ENCODE assay signal across 8 cellular contexts in the genomic region with DNA sequence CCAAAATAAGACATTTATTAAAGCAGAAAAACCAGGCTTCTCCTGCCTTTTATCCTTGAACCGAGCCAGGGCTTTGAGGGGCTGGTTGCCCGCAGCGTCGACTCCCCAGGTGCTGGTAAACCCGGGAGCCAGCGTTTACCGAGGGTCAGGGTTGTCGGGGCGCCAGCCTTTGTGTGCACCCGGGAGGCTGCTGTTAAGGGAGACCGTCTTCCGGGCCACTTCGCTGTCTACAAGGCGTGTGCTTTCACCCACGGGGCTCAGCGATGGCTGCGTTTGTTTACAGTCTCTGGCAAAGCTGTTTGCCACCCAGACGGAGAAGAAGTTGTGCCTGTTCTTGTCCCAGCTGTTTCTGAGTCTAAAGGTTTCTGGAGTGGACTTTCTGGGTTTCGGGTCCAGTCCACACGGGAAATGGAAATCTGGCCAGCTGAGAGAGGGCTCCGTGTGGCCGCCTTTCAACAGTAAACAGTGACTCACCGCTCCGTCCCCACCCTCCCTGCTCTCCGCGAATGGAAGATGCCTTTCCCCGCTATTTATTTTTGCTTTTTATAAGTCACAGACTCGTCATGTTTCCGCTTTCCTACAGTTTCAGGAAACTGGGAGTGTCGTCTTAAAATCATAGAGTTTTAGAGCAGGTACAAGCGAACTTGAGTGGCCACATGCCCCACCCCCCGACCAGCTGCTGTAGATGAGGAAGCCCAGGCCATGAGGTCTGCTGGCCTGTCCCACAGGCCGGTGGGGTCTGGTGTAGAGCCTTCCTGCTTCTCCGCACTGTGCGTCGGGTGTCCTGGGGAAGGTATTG. TPM values are rescaled to one million over a fixed set of nuclear protein-coding genes. Genes with fewer than 3 reads are reported as not detected.
DNase-seq lines count a peak whose midpoint lies in the region; FAIRE-seq and TF ChIP-seq lines count a peak whose summit lies in the region.

No MANE protein-coding gene starts in this region.

- H3K36me3 ChIP-seq in trophoblast cell (ENCODE audit: control insufficient read depth in 1 of 2, insufficient read depth in 2 of 2, low read length in 2 of 2), result peaks cover 0 to 3% of the 10 kb centered on the region in 2 experiments
- no peaks in the 10 kb centered on the region for H3K36me3 ChIP-seq in urinary bladder (ENCODE audit: insufficient read depth)

- no peaks in the 10 kb centered on the region for H3K9me3 Mint-ChIP-seq in activated naive CD4-positive, alpha-beta T cell treated with anti-CD3 and anti-CD28 coated beads, Interleukin-2, amount 10 ng/mL, durations not matched to agents 7 days and 5 days

- peak overlapping the region; percentile 24 for H2BK5ac ChIP-seq in trophoblast cell (ENCODE audit: low read depth, low read length, poor library complexity)

- CTCF ChIA-PET in activated naive CD4-positive, alpha-beta T cell treated with anti-CD3 and anti-CD28 coated beads, Interleukin-2, amount 10 ng/mL, durations not matched to agents 7 days and 5 days (lab: Charles Lee), result interaction anchor here (1.1 to 1.3 kb wide), 3 partner anchors 27 to 339 kb away, joined by 3 to 4 read pairs (median 4); no protein-coding TSS in a partner anchor

- peak overlapping the region; percentile 49 for H3K4ac ChIP-seq in trophoblast cell (ENCODE audit: low read depth, low read length)

- DNase-seq in GM12892 (ENCODE audit: insufficient read length) (no peak), RCC 7860 (ENCODE audit: low spot score) (peak; percentile 76), glomerular visceral epithelial cell (ENCODE audit: extremely low spot score) (peak; percentile 76), trophoblast cell (peak; percentile 66 to 70), NCI-H187 treated with DMSO at 0.1 percent for 48 hours (lab: John Stamatoyannopoulos, UW) (no peak), SK-N-DZ (ENCODE audit: low spot score) (no peak)
- peak; percentile 76 for DNase-seq in activated naive CD4-positive, alpha-beta T cell treated with anti-CD3 and anti-CD28 coated beads, Interleukin-2, amount 10 ng/mL, durations not matched to agents 7 days and 5 days

- H3K27me3 ChIP-seq in trophoblast cell (ENCODE audit: insufficient read depth, low read length), result no peaks in the 10 kb centered on the region

- H4K8ac ChIP-seq in trophoblast cell (ENCODE audit: low read depth, low read length), result peak overlapping the region; percentile 40

- H3K27me3 Mint-ChIP-seq in activated naive CD4-positive, alpha-beta T cell treated with anti-CD3 and anti-CD28 coated beads, Interleukin-2, amount 10 ng/mL, durations not matched to agents 7 days and 5 days, result peaks cover 17% of the 10 kb centered on the region

- WGBS in trophoblast cell (ENCODE audit: extremely low coverage, insufficient coverage, insufficient read length), result no CpG with 5 or more reads among the region's 36 CpGs
- WGBS in urinary bladder, result 3% methylated on average over 36 of the region's 36 CpGs

- H4K91ac ChIP-seq in trophoblast cell (ENCODE audit: low read depth, low read length), result peak overlapping the region; percentile 80

- H3K4me1 ChIP-seq in trophoblast cell (ENCODE audit: control insufficient read depth in 1 of 2, insufficient read depth in 2 of 2, low read length in 2 of 2), result peaks cover 49 to 58% of the 10 kb centered on the region in 2 experiments
- H3K4me1 ChIP-seq in urinary bladder (ENCODE audit: insufficient read depth), result peaks cover 4% of the 10 kb centered on the region

- H3K79me1 ChIP-seq in trophoblast cell (ENCODE audit: low read length), result peaks cover 38% of the 10 kb centered on the region

- peak; percentile 42 for FAIRE-seq in GM12892 (lab: Jason Lieb, UNC)
- FAIRE-seq in RCC 7860 (lab: Jason Lieb, UNC), result peak; percentile 82

- H3K27ac ChIP-seq in trophoblast cell (ENCODE audit: low read depth, low read length) (peak overlapping the region; percentile 83), urinary bladder (ENCODE audit: low read depth) (peak overlapping the region; percentile 92)

- H2AFZ ChIP-seq in trophoblast cell (ENCODE audit: insufficient read depth, low read length, poor library complexity), result no peak overlapping the region

- no peak overlapping the region for H3K4me3 ChIP-seq in trophoblast cell (ENCODE audit: low read depth, low read length)
- peak overlapping the region; percentile 96 for H3K4me3 ChIP-seq in urinary bladder (ENCODE audit: low read depth, low read length)

- H3K14ac ChIP-seq in trophoblast cell (ENCODE audit: low read length), result peak overlapping the region; percentile 22

- peak overlapping the region; percentile 89 for H3K4me3 Mint-ChIP-seq in activated naive CD4-positive, alpha-beta T cell treated with anti-CD3 and anti-CD28 coated beads, Interleukin-2, amount 10 ng/mL, durations not matched to agents 7 days and 5 days

- peaks cover 26% of the 10 kb centered on the region for H3K79me2 ChIP-seq in trophoblast cell (ENCODE audit: control insufficient read depth, insufficient read depth, low read length, poor library complexity)

- H2AK5ac ChIP-seq in trophoblast cell (ENCODE audit: low read length), result peak overlapping the region; percentile 31

- H3K9me3 ChIP-seq in trophoblast cell (ENCODE audit: insufficient read depth, low read depth, low read length), result no peaks in the 10 kb centered on the region

- peak overlapping the region; percentile 39 for H2BK12ac ChIP-seq in trophoblast cell (ENCODE audit: low read length)

- peak overlapping the region; percentile 12 for H2BK120ac ChIP-seq in trophoblast cell (ENCODE audit: insufficient read depth, low read length, poor library complexity)

- TF ChIP-seq POLR2A in GM12892 (IDR thresholded peaks at IDR 0.05; ENCODE audit: low read depth, low read length), result no peak

- H3K4me1 Mint-ChIP-seq in activated naive CD4-positive, alpha-beta T cell treated with anti-CD3 and anti-CD28 coated beads, Interleukin-2, amount 10 ng/mL, durations not matched to agents 7 days and 5 days, result peaks cover 27% of the 10 kb centered on the region

- peak overlapping the region; percentile 96 for H3K27ac Mint-ChIP-seq in activated naive CD4-positive, alpha-beta T cell treated with anti-CD3 and anti-CD28 coated beads, Interleukin-2, amount 10 ng/mL, durations not matched to agents 7 days and 5 days

- no peak overlapping the region for H3K23ac ChIP-seq in trophoblast cell (ENCODE audit: low read length)

- H3K18ac ChIP-seq in trophoblast cell (ENCODE audit: low read length), result peak overlapping the region; percentile 58

- H3K4me2 ChIP-seq in trophoblast cell (ENCODE audit: low read length), result peak overlapping the region; percentile 75

- H4K12ac ChIP-seq in trophoblast cell (ENCODE audit: low read depth, low read length), result no peak overlapping the region

- no peak overlapping the region for H3K9ac ChIP-seq in trophoblast cell (ENCODE audit: low read length)

- H3K36me3 Mint-ChIP-seq in activated naive CD4-positive, alpha-beta T cell treated with anti-CD3 and anti-CD28 coated beads, Interleukin-2, amount 10 ng/mL, durations not matched to agents 7 days and 5 days, result peaks cover 5% of the 10 kb centered on the region

RNA-seq across cellular contexts. Expression of gene MAFK, which starts 2.2 kb away (rescaled TPM):
- polyA plus RNA-seq in GM12892 (2012; ENCODE audit: missing spikeins), result 2.2 TPM
- polyA plus RNA-seq in trophoblast cell (2013), result 55.4 and 60.1 TPM in 2 replicates
- total RNA-seq in urinary bladder, result 15.1 TPM
- 54.9 TPM for polyA plus RNA-seq in urinary bladder
- 1.8 and 3.6 TPM in 2 replicates for polyA plus RNA-seq in SK-N-DZ (2014; cell fraction: cytosol; rRNA removed)
- polyA plus RNA-seq in SK-N-DZ (2014; cell fraction: nucleus; rRNA removed), result 5.1 and 10.7 TPM in 2 replicates

RNA-seq across cellular contexts. Expression of gene TMEM184A, which starts 23.4 kb away (rescaled TPM):
- polyA plus RNA-seq in GM12892 (2012; ENCODE audit: missing spikeins), result 0.13 TPM
- polyA plus RNA-seq in trophoblast cell (2013), result 10.0 and 10.7 TPM in 2 replicates
- total RNA-seq in urinary bladder, result 9.7 TPM
- polyA plus RNA-seq in urinary bladder, result 6.7 TPM
- polyA plus RNA-seq in SK-N-DZ (2014; cell fraction: cytosol; rRNA removed), result 0.38 and 0.68 TPM in 2 replicates
- polyA plus RNA-seq in SK-N-DZ (2014; cell fraction: nucleus; rRNA removed), result 2.3 and 2.4 TPM in 2 replicates

RNA-seq across cellular contexts. Expression of gene INTS1, which starts 28.5 kb away (rescaled TPM):
- 16.6 TPM for polyA plus RNA-seq in GM12892 (2012; ENCODE audit: missing spikeins)
- polyA plus RNA-seq in trophoblast cell (2013), result 35.4 and 39.0 TPM in 2 replicates
- 13.7 TPM for total RNA-seq in urinary bladder
- polyA plus RNA-seq in urinary bladder, result 55.6 TPM
- 42.2 and 44.8 TPM in 2 replicates for polyA plus RNA-seq in SK-N-DZ (2014; cell fraction: cytosol; rRNA removed)
- polyA plus RNA-seq in SK-N-DZ (2014; cell fraction: nucleus; rRNA removed), result 127 and 147 TPM in 2 replicates

RNA-seq across cellular contexts. Expression of gene PSMG3, which starts 37.2 kb away (rescaled TPM):
- 51.5 TPM for polyA plus RNA-seq in GM12892 (2012; ENCODE audit: missing spikeins)
- polyA plus RNA-seq in trophoblast cell (2013), result 11.7 and 12.0 TPM in 2 replicates
- 12.1 TPM for total RNA-seq in urinary bladder
- polyA plus RNA-seq in urinary bladder, result 34.6 TPM
- 114 and 158 TPM in 2 replicates for polyA plus RNA-seq in SK-N-DZ (2014; cell fraction: cytosol; rRNA removed)
- 124 and 138 TPM in 2 replicates for polyA plus RNA-seq in SK-N-DZ (2014; cell fraction: nucleus; rRNA removed)

Comparison
In these comparisons a context has a peak if more than half of its experiments do, and no peak if none do; other contexts are left out.
1. DNase-seq: peak in RCC 7860 (single experiment), activated naive CD4-positive, alpha-beta T cell treated with anti-CD3 and anti-CD28 coated beads, Interleukin-2, amount 10 ng/mL, durations not matched to agents 7 days and 5 days (single experiment), glomerular visceral epithelial cell (single experiment) and trophoblast cell (2 of 2); none in GM12892 (single experiment), NCI-H187 treated with DMSO at 0.1 percent for 48 hours (single experiment) and SK-N-DZ (single experiment).